In the genomic region with DNA sequence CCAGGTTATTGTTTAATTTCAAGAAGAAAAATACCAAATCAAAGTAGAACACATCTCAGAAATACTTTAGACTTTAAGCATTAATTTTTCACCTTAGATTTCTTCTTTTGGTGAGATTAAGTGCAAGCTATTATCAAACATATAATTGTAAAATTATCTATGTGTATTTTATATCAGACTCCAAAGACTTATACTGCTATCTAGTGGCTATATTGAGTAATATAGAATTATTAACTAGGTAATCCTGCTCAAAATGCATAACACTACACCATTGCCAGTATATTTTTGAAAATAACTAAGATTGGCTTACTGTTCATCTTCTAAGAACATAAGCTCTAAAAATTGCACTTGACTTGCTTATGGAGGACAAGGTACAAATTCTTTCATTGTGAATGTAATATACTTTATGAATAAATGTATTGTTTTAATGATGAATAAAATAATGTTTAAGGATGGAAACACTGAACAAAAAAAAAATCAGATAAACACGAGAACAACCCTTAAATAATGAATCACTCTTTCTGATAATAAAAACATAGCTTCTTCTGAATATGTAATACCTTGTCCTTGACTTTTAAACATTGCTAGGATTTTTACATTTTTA, we compare ENCODE assay signal across 10 cellular contexts.
DNase-seq lines count a peak whose midpoint lies in the region; ATAC-seq and TF ChIP-seq lines count a peak whose summit lies in the region.
"Had no signal": no experiment of that assay in that cellular context is flagged by ENCODE, and none has a peak within 500 bp of the region (broad histone marks: within the 10 kb centered on the region; RNA-seq: fewer than 3 reads in every experiment).

No MANE protein-coding gene starts in this region.

- no peaks in the 10 kb centered on the region for H4K20me1 ChIP-seq in KMS-11 (ENCODE audit: insufficient read depth)

- no peak overlapping the region for H3K27ac Mint-ChIP-seq in activated T-cell treated with anti-CD3 and anti-CD28 coated beads, Interleukin-2, amount 50 U/mL, for 24 hours

- H3K27me3 Mint-ChIP-seq in activated T-cell treated with anti-CD3 and anti-CD28 coated beads, Interleukin-2, amount 50 U/mL, for 24 hours, result no peaks in the 10 kb centered on the region

- H3K79me2 ChIP-seq in KMS-11 (ENCODE audit: insufficient read depth, low read depth), result no peaks in the 10 kb centered on the region

- H3K4me1 ChIP-seq in KMS-11 (ENCODE audit: low read depth, poor library complexity, severe bottlenecking) (no peaks in the 10 kb centered on the region), lower lobe of right lung (no peaks in the 10 kb centered on the region)
- H3K4me1 ChIP-seq: suprapubic skin had no signal

- DNase-seq in DMS79 treated with DMSO at 0.1 percent for 48 hours (lab: John Stamatoyannopoulos, UW) (peak; percentile 29), DMS79 (lab: John Stamatoyannopoulos, UW) (no peak), lower lobe of right lung (no peak), inferior parietal cortex (ENCODE audit: extremely low spot score) (no peak)
- DNase-seq in activated T-cell treated with anti-CD3 and anti-CD28 coated beads, Interleukin-2, amount 50 U/mL, for 24 hours, result no peak

- H3K4me1 Mint-ChIP-seq in activated T-cell treated with anti-CD3 and anti-CD28 coated beads, Interleukin-2, amount 50 U/mL, for 24 hours (ENCODE audit: low read depth), result peaks cover 3% of the 10 kb centered on the region

- no peaks in the 10 kb centered on the region for H3K36me3 ChIP-seq in KMS-11 (ENCODE audit: insufficient read depth)
- no peaks in the 10 kb centered on the region for H3K36me3 ChIP-seq in lower lobe of right lung
- H3K36me3 ChIP-seq: suprapubic skin had no signal

- H3K4me3 ChIP-seq in KMS-11 (IDR thresholded peaks at IDR 0.05; ENCODE audit: insufficient read depth, low read depth, low read length) (no peak overlapping the region), lower lobe of right lung (no peak overlapping the region)
- H3K4me3 ChIP-seq: suprapubic skin had no signal

- intact Hi-C loops in lower lobe of right lung (cut with DNase I), result no loop called here

- H3K36me3 Mint-ChIP-seq in activated T-cell treated with anti-CD3 and anti-CD28 coated beads, Interleukin-2, amount 50 U/mL, for 24 hours (ENCODE audit: low read depth), result no peaks in the 10 kb centered on the region

- no peaks in the 10 kb centered on the region for H3K9me3 ChIP-seq in lower lobe of right lung
- H3K9me3 ChIP-seq: suprapubic skin had no signal

- TF ChIP-seq CTCF in KMS-11 (conservative IDR thresholded peaks at IDR 0.05; ENCODE audit: low read depth, low read length) (peak; percentile 69; the same call in 1 of the 2 replicates), lower lobe of right lung (IDR thresholded peaks at IDR 0.05) (peak; percentile 27)

- H3K4me3 Mint-ChIP-seq in activated T-cell treated with anti-CD3 and anti-CD28 coated beads, Interleukin-2, amount 50 U/mL, for 24 hours, result no peak overlapping the region

- peaks cover 10% of the 10 kb centered on the region for H3K9me3 Mint-ChIP-seq in activated T-cell treated with anti-CD3 and anti-CD28 coated beads, Interleukin-2, amount 50 U/mL, for 24 hours

- no peak overlapping the region for H3K9ac ChIP-seq in KMS-11

- ATAC-seq in SK-N-SH treated with all-trans-retinoic acid at 6 μM for 48 hours, result peak; percentile 85
- ATAC-seq in lower lobe of right lung, result no peak
- ATAC-seq in GM21390 (IDR thresholded peaks at IDR 0.05; ENCODE audit: unreplicated experiment), result no peak
- ATAC-seq: esophagus mucosa had no signal

- H2AFZ ChIP-seq in KMS-11 (ENCODE audit: low read depth), result no peak overlapping the region

- H3K27ac ChIP-seq in KMS-11 (no peak overlapping the region), lower lobe of right lung (no peak overlapping the region)
- H3K27ac ChIP-seq: suprapubic skin had no signal

- H3K27me3 ChIP-seq in KMS-11 (ENCODE audit: insufficient read depth, low read depth) (no peaks in the 10 kb centered on the region), lower lobe of right lung (ENCODE audit: low read depth) (no peaks in the 10 kb centered on the region)
- H3K27me3 ChIP-seq: suprapubic skin had no signal

- no peak overlapping the region for H3K4me2 ChIP-seq in KMS-11

TF ChIP-seq in SK-N-SH treated with all-trans-retinoic acid at 6 μM for 48 hours, 23 proteins besides CTCF, POLR2A, EP300 and RAD21 (continues in another document):
- TF ChIP-seq, protein P1, sequence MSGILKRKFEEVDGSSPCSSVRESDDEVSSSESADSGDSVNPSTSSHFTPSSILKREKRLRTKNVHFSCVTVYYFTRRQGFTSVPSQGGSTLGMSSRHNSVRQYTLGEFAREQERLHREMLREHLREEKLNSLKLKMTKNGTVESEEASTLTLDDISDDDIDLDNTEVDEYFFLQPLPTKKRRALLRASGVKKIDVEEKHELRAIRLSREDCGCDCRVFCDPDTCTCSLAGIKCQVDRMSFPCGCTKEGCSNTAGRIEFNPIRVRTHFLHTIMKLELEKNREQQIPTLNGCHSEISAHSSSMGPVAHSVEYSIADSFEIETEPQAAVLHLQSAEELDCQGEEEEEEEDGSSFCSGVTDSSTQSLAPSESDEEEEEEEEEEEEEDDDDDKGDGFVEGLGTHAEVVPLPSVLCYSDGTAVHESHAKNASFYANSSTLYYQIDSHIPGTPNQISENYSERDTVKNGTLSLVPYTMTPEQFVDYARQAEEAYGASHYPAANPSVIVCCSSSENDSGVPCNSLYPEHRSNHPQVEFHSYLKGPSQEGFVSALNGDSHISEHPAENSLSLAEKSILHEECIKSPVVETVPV (CRISPR knock-in tag; IDR thresholded peaks at IDR 0.05), result no peak
- no peak for TF ChIP-seq ZNF565 (CRISPR knock-in tag; conservative IDR thresholded peaks at IDR 0.05; ENCODE audit: low read depth)
- TF ChIP-seq SNAI2 (CRISPR knock-in tag; IDR thresholded peaks at IDR 0.05), result no peak
- no peak for TF ChIP-seq PPARA (CRISPR knock-in tag; IDR thresholded peaks at IDR 0.05; ENCODE audit: borderline replicate concordance)
- TF ChIP-seq BACH2 (CRISPR knock-in tag; IDR thresholded peaks at IDR 0.05; ENCODE audit: borderline replicate concordance), result no peak
- no peak for TF ChIP-seq ISL1 (CRISPR knock-in tag; IDR thresholded peaks at IDR 0.05)
- TF ChIP-seq, protein P2, sequence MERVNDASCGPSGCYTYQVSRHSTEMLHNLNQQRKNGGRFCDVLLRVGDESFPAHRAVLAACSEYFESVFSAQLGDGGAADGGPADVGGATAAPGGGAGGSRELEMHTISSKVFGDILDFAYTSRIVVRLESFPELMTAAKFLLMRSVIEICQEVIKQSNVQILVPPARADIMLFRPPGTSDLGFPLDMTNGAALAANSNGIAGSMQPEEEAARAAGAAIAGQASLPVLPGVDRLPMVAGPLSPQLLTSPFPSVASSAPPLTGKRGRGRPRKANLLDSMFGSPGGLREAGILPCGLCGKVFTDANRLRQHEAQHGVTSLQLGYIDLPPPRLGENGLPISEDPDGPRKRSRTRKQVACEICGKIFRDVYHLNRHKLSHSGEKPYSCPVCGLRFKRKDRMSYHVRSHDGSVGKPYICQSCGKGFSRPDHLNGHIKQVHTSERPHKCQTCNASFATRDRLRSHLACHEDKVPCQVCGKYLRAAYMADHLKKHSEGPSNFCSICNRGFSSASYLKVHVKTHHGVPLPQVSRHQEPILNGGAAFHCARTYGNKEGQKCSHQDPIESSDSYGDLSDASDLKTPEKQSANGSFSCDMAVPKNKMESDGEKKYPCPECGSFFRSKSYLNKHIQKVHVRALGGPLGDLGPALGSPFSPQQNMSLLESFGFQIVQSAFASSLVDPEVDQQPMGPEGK (CRISPR knock-in tag; IDR thresholded peaks at IDR 0.05; ENCODE audit: borderline replicate concordance), result no peak
- TF ChIP-seq ZC3H10 (CRISPR knock-in tag; IDR thresholded peaks at IDR 0.05), result no peak
- no peak for TF ChIP-seq ESRRG (CRISPR knock-in tag; IDR thresholded peaks at IDR 0.05)
- no peak for TF ChIP-seq ZFP30 (CRISPR knock-in tag; IDR thresholded peaks at IDR 0.05)
- TF ChIP-seq OSR1 (CRISPR knock-in tag; IDR thresholded peaks at IDR 0.05), result no peak
- TF ChIP-seq ZNF70 (CRISPR knock-in tag; IDR thresholded peaks at IDR 0.05), result no peak
- TF ChIP-seq TSHZ2 (CRISPR knock-in tag; IDR thresholded peaks at IDR 0.05), result no peak
- TF ChIP-seq, protein P3, sequence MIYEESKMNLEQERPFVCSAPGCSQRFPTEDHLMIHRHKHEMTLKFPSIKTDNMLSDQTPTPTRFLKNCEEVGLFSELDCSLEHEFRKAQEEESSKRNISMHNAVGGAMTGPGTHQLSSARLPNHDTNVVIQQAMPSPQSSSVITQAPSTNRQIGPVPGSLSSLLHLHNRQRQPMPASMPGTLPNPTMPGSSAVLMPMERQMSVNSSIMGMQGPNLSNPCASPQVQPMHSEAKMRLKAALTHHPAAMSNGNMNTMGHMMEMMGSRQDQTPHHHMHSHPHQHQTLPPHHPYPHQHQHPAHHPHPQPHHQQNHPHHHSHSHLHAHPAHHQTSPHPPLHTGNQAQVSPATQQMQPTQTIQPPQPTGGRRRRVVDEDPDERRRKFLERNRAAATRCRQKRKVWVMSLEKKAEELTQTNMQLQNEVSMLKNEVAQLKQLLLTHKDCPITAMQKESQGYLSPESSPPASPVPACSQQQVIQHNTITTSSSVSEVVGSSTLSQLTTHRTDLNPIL (CRISPR knock-in tag; IDR thresholded peaks at IDR 0.05; ENCODE audit: low read depth), result no peak
- no peak for TF ChIP-seq GLIS3 (CRISPR knock-in tag; IDR thresholded peaks at IDR 0.05)
- no peak for TF ChIP-seq TOX (CRISPR knock-in tag; IDR thresholded peaks at IDR 0.05; ENCODE audit: borderline replicate concordance)
